In genomic region chr15:94323076-94323475, GRCh38 we compare ENCODE assay signal across 22 cellular contexts.
"Had no signal": no experiment of that assay in that cellular context is flagged by ENCODE, and none has a peak within 500 bp of the region (broad histone marks: within the 10 kb centered on the region; RNA-seq: fewer than 3 reads in every experiment).

No MANE protein-coding gene starts in this region.

- ATAC-seq: activated CD4-positive, alpha-beta T cell treated with anti-CD3 and anti-CD28 coated beads for 36 hours; activated CD8-positive, alpha-beta T cell treated with anti-CD3 and anti-CD28 coated beads for 36 hours; effector memory CD8-positive, alpha-beta T cell; stimulated activated naive CD8-positive, alpha-beta T cell treated with anti-CD3 and anti-CD28 coated beads, Interleukin-15, Interleukin-2, amounts not matched to agents 100 U/mL and 50 U/mL, for 24 hours; T-cell had no signal

- H3K27ac Mint-ChIP-seq: activated CD4-positive, alpha-beta T cell treated with anti-CD3 and anti-CD28 coated beads for 36 hours; activated CD8-positive, alpha-beta T cell treated with anti-CD3 and anti-CD28 coated beads for 36 hours; neural progenitor cell; progenitor cell of endocrine pancreas had no signal

- H3K9ac ChIP-seq: neural progenitor cell, SK-N-SH had no signal

- H3K36me3 ChIP-seq: breast epithelium, colonic mucosa, esophagus muscularis mucosa, left ventricle myocardium inferior, neural progenitor cell, upper lobe of left lung had no signal

- H3K4me3 ChIP-seq: breast epithelium, colonic mucosa, dorsolateral prefrontal cortex, esophagus muscularis mucosa, left ventricle myocardium inferior, neural progenitor cell, spleen, upper lobe of left lung had no signal

- H3K9me2 ChIP-seq: SK-N-SH had no signal

- H3K36me3 Mint-ChIP-seq: neural progenitor cell had no signal

- FAIRE-seq: frontal cortex had no signal

- H3K4me3 Mint-ChIP-seq: activated CD4-positive, alpha-beta T cell treated with anti-CD3 and anti-CD28 coated beads for 36 hours; activated CD8-positive, alpha-beta T cell treated with anti-CD3 and anti-CD28 coated beads for 36 hours; effector memory CD8-positive, alpha-beta T cell; neural progenitor cell; T-cell had no signal

- H3K27ac ChIP-seq: breast epithelium, colonic mucosa, dorsolateral prefrontal cortex, esophagus muscularis mucosa, left ventricle myocardium inferior, neural progenitor cell, upper lobe of left lung had no signal

- H3K4me2 ChIP-seq: neural progenitor cell, SK-N-SH had no signal

- H3K27me3 Mint-ChIP-seq: activated CD4-positive, alpha-beta T cell treated with anti-CD3 and anti-CD28 coated beads for 36 hours; activated CD8-positive, alpha-beta T cell treated with anti-CD3 and anti-CD28 coated beads for 36 hours; effector memory CD8-positive, alpha-beta T cell; progenitor cell of endocrine pancreas; T-cell had no signal

- H3K4me1 ChIP-seq: breast epithelium, colonic mucosa, left ventricle myocardium inferior, neural progenitor cell had no signal

- H3K27me3 ChIP-seq: breast epithelium, colonic mucosa, esophagus muscularis mucosa, neural progenitor cell, spleen, upper lobe of left lung had no signal

- DNase-seq: activated CD4-positive, alpha-beta T cell treated with anti-CD3 and anti-CD28 coated beads for 36 hours; activated CD8-positive, alpha-beta T cell treated with anti-CD3 and anti-CD28 coated beads for 36 hours; activated T-cell treated with anti-CD3 and anti-CD28 coated beads, Interleukin-2, amount 50 U/mL, for 1 hour; colonic mucosa; dorsolateral prefrontal cortex; effector memory CD8-positive, alpha-beta T cell; glutamatergic neuron; hippocampal formation; left ventricle myocardium inferior; retina; SK-N-SH; spleen; stimulated activated CD4-positive, alpha-beta T cell treated with anti-CD3 and anti-CD28 coated beads, Interleukin-4, amount 100 ng/mL, for 24 hours; stimulated activated naive CD8-positive, alpha-beta T cell treated with anti-CD3 and anti-CD28 coated beads, Interleukin-15, Interleukin-2, amounts not matched to agents 100 U/mL and 50 U/mL, for 24 hours; T-cell; upper lobe of left lung had no signal

- H3K9me3 Mint-ChIP-seq: activated CD8-positive, alpha-beta T cell treated with anti-CD3 and anti-CD28 coated beads for 36 hours; activated naive CD4-positive, alpha-beta T cell treated with anti-CD3 and anti-CD28 coated beads, Interleukin-2, amount 50 U/mL, for 72 hours; effector memory CD8-positive, alpha-beta T cell; neural progenitor cell; T-cell had no signal

- H3K9me3 ChIP-seq: breast epithelium, colonic mucosa, esophagus muscularis mucosa, left ventricle myocardium inferior, SK-N-SH, spleen, upper lobe of left lung had no signal
